ENCODE assay signal across 10 cellular contexts in genomic region chr12:52495385-52495784, GRCh38. TPM values are rescaled to one million over a fixed set of nuclear protein-coding genes. Genes with fewer than 3 reads are reported as not detected.
DNase-seq lines count a peak whose midpoint lies in the region; ATAC-seq and TF ChIP-seq lines count a peak whose summit lies in the region.
"Had no signal": no experiment of that assay in that cellular context is flagged by ENCODE, and none has a peak within 500 bp of the region (broad histone marks: within the 10 kb centered on the region; RNA-seq: fewer than 3 reads in every experiment).

No MANE protein-coding gene starts in this region.

- no peak for TF ChIP-seq CTCF in left ventricle myocardium inferior (IDR thresholded peaks at IDR 0.05; ENCODE audit: borderline replicate concordance)
- no peak for TF ChIP-seq CTCF in heart right ventricle (IDR thresholded peaks at IDR 0.05)
- TF ChIP-seq CTCF in fibroblast of villous mesenchyme (IDR thresholded peaks at IDR 0.05; ENCODE audit: insufficient read depth, low read depth, low read length), result no peak
- no peak for TF ChIP-seq CTCF in vagina (IDR thresholded peaks at IDR 0.05)
- TF ChIP-seq CTCF in MM.1S (IDR thresholded peaks at IDR 0.05; ENCODE audit: low read length), result no peak

- no peaks in the 10 kb centered on the region for H3K9me2 ChIP-seq in MM.1S (replicated peaks; ENCODE audit: insufficient read depth, low read length)

- peaks cover 34% of the 10 kb centered on the region for H3K4me1 ChIP-seq in left ventricle myocardium inferior
- peaks cover 0 to 33% (median 6%) of the 10 kb centered on the region in 9 donors for H3K4me1 ChIP-seq in heart right ventricle
- peaks cover 23% of the 10 kb centered on the region for H3K4me1 ChIP-seq in vagina
- no peaks in the 10 kb centered on the region for H3K4me1 ChIP-seq in MM.1S (ENCODE audit: low read length)
- H3K4me1 ChIP-seq: BE2C had no signal

- H3K9ac ChIP-seq in MM.1S (ENCODE audit: low read length), result no peak overlapping the region

- H3K27ac ChIP-seq in left ventricle myocardium inferior (replicated peaks), result peak overlapping the region; percentile 48
- H3K27ac ChIP-seq in heart right ventricle, result no peak overlapping the region
- peak overlapping the region; percentile 16 for H3K27ac ChIP-seq in vagina
- H3K27ac ChIP-seq in MM.1S (ENCODE audit: low read length), result no peak overlapping the region
- H3K27ac ChIP-seq: HL-60 had no signal

- no peak for TF ChIP-seq POLR2A in vagina (IDR thresholded peaks at IDR 0.05)

- H3K36me3 ChIP-seq in left ventricle myocardium inferior (no peaks in the 10 kb centered on the region), heart right ventricle (no peaks in the 10 kb centered on the region), vagina (no peaks in the 10 kb centered on the region), MM.1S (replicated peaks; ENCODE audit: insufficient read depth, low read length) (no peaks in the 10 kb centered on the region)
- H3K36me3 ChIP-seq: BE2C had no signal

- intact Hi-C loops in left ventricle myocardium inferior (cut with micrococcal nuclease) (no loop called here), heart right ventricle (cut with DNase I) (loop anchor here in 1 of 10 donors (10.0 kb wide), 1 partner anchor 111 kb away; the partner anchor contains the start of gene KRT84), vagina (cut with DNase I) (no loop called here)

- ATAC-seq in heart right ventricle, result no peak
- ATAC-seq in GM18909 (IDR thresholded peaks at IDR 0.05; ENCODE audit: poor library complexity, unreplicated experiment), result no peak

- H3K4me3 ChIP-seq in left ventricle myocardium inferior (no peak overlapping the region), heart right ventricle (no peak overlapping the region), fibroblast of villous mesenchyme (ENCODE audit: low read depth, low read length) (no peak overlapping the region), vagina (no peak overlapping the region), MM.1S (ENCODE audit: low read length) (no peak overlapping the region)

- no peak overlapping the region for H3K4me2 ChIP-seq in MM.1S (ENCODE audit: low read depth, low read length)

- DNase-seq in left ventricle myocardium inferior (no peak), heart right ventricle (no peak), NCI-H524 treated with DMSO at 0.1 percent for 48 hours (lab: John Stamatoyannopoulos, UW) (peak; percentile 83), fibroblast of villous mesenchyme (ENCODE audit: low read depth) (peak; percentile 6), vagina (ENCODE audit: extremely low spot score in 2 of 2) (no peak), GM19240 (ENCODE audit: insufficient read length, low spot score) (no peak), MM.1S (no peak)
- DNase-seq: BE2C had no signal

- no peaks in the 10 kb centered on the region for H3K9me3 ChIP-seq in left ventricle myocardium inferior (replicated peaks)
- no peaks in the 10 kb centered on the region for H3K9me3 ChIP-seq in heart right ventricle
- no peaks in the 10 kb centered on the region for H3K9me3 ChIP-seq in vagina
- H3K9me3 ChIP-seq in MM.1S (replicated peaks; ENCODE audit: insufficient read depth, low read length), result no peaks in the 10 kb centered on the region
- H3K9me3 ChIP-seq: BE2C had no signal

- no peaks in the 10 kb centered on the region for H3K79me2 ChIP-seq in MM.1S (ENCODE audit: low read length)

- H3K27me3 ChIP-seq in left ventricle myocardium inferior (ENCODE audit: low read depth) (peaks cover 50% of the 10 kb centered on the region), heart right ventricle (peaks cover 0 to 32% (median 19%) of the 10 kb centered on the region in 7 donors), vagina (no peaks in the 10 kb centered on the region), MM.1S (replicated peaks; ENCODE audit: insufficient read depth, low read length) (peaks cover 33% of the 10 kb centered on the region)

- WGBS in heart right ventricle, 2 donors, result 47 to 51% methylated on average over 3 of the region's 3 CpGs

- H4K20me1 ChIP-seq in MM.1S (ENCODE audit: insufficient read depth, low read length), result no peaks in the 10 kb centered on the region

- no peak overlapping the region for H2AFZ ChIP-seq in MM.1S (ENCODE audit: low read length)

- H3F3A ChIP-seq in MM.1S (ENCODE audit: insufficient read depth, low read length), result no peaks in the 10 kb centered on the region

RNA-seq across cellular contexts. Expression of gene KRT6A, which starts 2.3 kb away (rescaled TPM):
- total RNA-seq in left ventricle myocardium inferior (not detected), heart right ventricle (under 1 TPM in 1 of 10 donors, not detected in 9; 0.21 TPM), fibroblast of villous mesenchyme (not detected in 2 replicates), vagina (7,258 TPM)
- 1 to 10 TPM in 1 of 2 donors, not detected in 1; 1.1 TPM for polyA plus RNA-seq in heart right ventricle

RNA-seq across cellular contexts. Expression of gene KRT6C, which starts 21.8 kb away (rescaled TPM):
- total RNA-seq in left ventricle myocardium inferior (not detected), heart right ventricle (not detected), fibroblast of villous mesenchyme (not detected in 2 replicates), vagina (257 TPM)
- polyA plus RNA-seq in heart right ventricle, result under 1 TPM in 1 of 2 donors, not detected in 1; 0.06 TPM

RNA-seq across cellular contexts. Expression of gene KRT5, which starts 24.8 kb away (rescaled TPM):
- total RNA-seq in left ventricle myocardium inferior, result not detected
- total RNA-seq in heart right ventricle, result 1 to 10 TPM in 1 of 10 donors, under 1 TPM in 2, not detected in 7; 0.25 to 1.5 (median 0.45) TPM
- under 1 TPM in 1 of 2 donors, not detected in 1; 0.90 TPM for polyA plus RNA-seq in heart right ventricle
- under 0.01 and 0.32 TPM in 2 replicates for total RNA-seq in fibroblast of villous mesenchyme
- total RNA-seq in vagina, result 4,247 TPM

RNA-seq across cellular contexts. Expression of gene KRT6B, which starts 43.4 kb away (rescaled TPM):
- total RNA-seq in left ventricle myocardium inferior (not detected), heart right ventricle (not detected), fibroblast of villous mesenchyme (not detected in 2 replicates), vagina (184 TPM)
- under 1 TPM in 1 of 2 donors, not detected in 1; 0.06 TPM for polyA plus RNA-seq in heart right ventricle

RNA-seq across cellular contexts. Expression of gene KRT71, which starts 57.6 kb away (rescaled TPM):
- total RNA-seq in left ventricle myocardium inferior (not detected), heart right ventricle (not detected), fibroblast of villous mesenchyme (not detected in 2 replicates), vagina (not detected)
- not detected for polyA plus RNA-seq in heart right ventricle

Comparison
In these comparisons a context has a peak if more than half of its experiments do, and no peak if none do; other contexts are left out.
1. H3K27ac ChIP-seq: peak in left ventricle myocardium inferior (single experiment) and vagina (single experiment); none in heart right ventricle (0 of 10) and MM.1S (single experiment).
2. DNase-seq: peak in NCI-H524 treated with DMSO at 0.1 percent for 48 hours (single experiment) and fibroblast of villous mesenchyme (single experiment); none in left ventricle myocardium inferior (single experiment), heart right ventricle (0 of 2), vagina (0 of 2), GM19240 (single experiment) and MM.1S (single experiment).
3. RNA of gene KRT6A, which starts 2.3 kb away (total RNA-seq): 7,258 TPM in vagina (single experiment); not detected in left ventricle myocardium inferior (single experiment), 0.21 TPM in heart right ventricle and not detected in fibroblast of villous mesenchyme; every median in the first group is over 1,000 times any median in the second.
4. RNA of gene KRT6C, which starts 21.8 kb away (total RNA-seq): 257 TPM in vagina (single experiment); not detected in left ventricle myocardium inferior (single experiment), not detected in heart right ventricle and not detected in fibroblast of villous mesenchyme; every median in the first group is over 100 times any median in the second.
5. RNA of gene KRT5, which starts 24.8 kb away (total RNA-seq): 4,247 TPM in vagina (single experiment); not detected in left ventricle myocardium inferior (single experiment), 0.25 to 1.5 TPM in heart right ventricle and under 0.01 to 0.32 TPM in fibroblast of villous mesenchyme; every median in the first group is over 1,000 times any median in the second.